1 cellular context compared by ENCODE assay signal in genomic region chr12:26768611-26769603, GRCh38.
A peak's percentile ranks its signal among the peaks of the same experiment; 100 is the strongest.
TF ChIP-seq lines count a peak whose summit lies in the region.

No MANE protein-coding gene starts in this region.

TF ChIP-seq in HepG2, 621 proteins besides CTCF, POLR2A, EP300 and RAD21 (continued from another document and continues in another):
- TF ChIP-seq SNAPC4 (CRISPR knock-in tag; IDR thresholded peaks at IDR 0.05) (0 out of 2 replicates have a peak, but pooled peaks have one; percentile 57), ZNF670 (CRISPR knock-in tag; IDR thresholded peaks at IDR 0.05; ENCODE audit: borderline replicate concordance) (peak; percentile 87; the same call in 1 of the 2 replicates), SALL1 (CRISPR knock-in tag; IDR thresholded peaks at IDR 0.05) (peak; percentile 92), ZNF790 (CRISPR knock-in tag; IDR thresholded peaks at IDR 0.05; ENCODE audit: borderline replicate concordance) (no peak), KDM5B (CRISPR knock-in tag; IDR thresholded peaks at IDR 0.05; ENCODE audit: borderline replicate concordance) (no peak), ZKSCAN5 (CRISPR knock-in tag; IDR thresholded peaks at IDR 0.05) (no peak), ZNF747 (CRISPR knock-in tag; IDR thresholded peaks at IDR 0.05; ENCODE audit: borderline replicate concordance) (peak; percentile 74; the same call in 1 of the 2 replicates), ZNF550 (CRISPR knock-in tag; IDR thresholded peaks at IDR 0.05; ENCODE audit: borderline replicate concordance) (no peak), HNF4A (CRISPR knock-in tag; IDR thresholded peaks at IDR 0.05) (peak; percentile 89), ZNF644 (CRISPR knock-in tag; IDR thresholded peaks at IDR 0.05; ENCODE audit: low read depth) (peak; percentile 93), ISL2 (CRISPR knock-in tag; IDR thresholded peaks at IDR 0.05) (peak; percentile 100), ZNF678 (CRISPR knock-in tag; IDR thresholded peaks at IDR 0.05) (no peak), GFI1 (CRISPR knock-in tag; IDR thresholded peaks at IDR 0.05; ENCODE audit: borderline replicate concordance) (peak; percentile 98), YY1 (IDR thresholded peaks at IDR 0.05; ENCODE audit: insufficient read depth, insufficient replicate concordance, low read depth, low read length) (no peak), ZBTB7A (CRISPR knock-in tag; IDR thresholded peaks at IDR 0.05) (no peak; the same call in 1 of the 2 replicates), FOXO1 (CRISPR knock-in tag; IDR thresholded peaks at IDR 0.05) (peak; percentile 99), HMG20A (CRISPR knock-in tag; IDR thresholded peaks at IDR 0.05; ENCODE audit: borderline replicate concordance) (peak; percentile 100), ZFP36 (IDR thresholded peaks at IDR 0.05; ENCODE audit: borderline replicate concordance, low read depth, low read length, partially characterized antibody) (peak; percentile 88), JARID2 (CRISPR knock-in tag; IDR thresholded peaks at IDR 0.05; ENCODE audit: insufficient replicate concordance) (no peak), TMF1 (CRISPR knock-in tag; IDR thresholded peaks at IDR 0.05; ENCODE audit: low read depth) (peak; percentile 61; the same call in 1 of the 2 replicates), HNRNPLL (IDR thresholded peaks at IDR 0.05; ENCODE audit: low read depth, low read length, poor library complexity, severe bottlenecking) (no peak), ZNF274 (CRISPR knock-in tag; IDR thresholded peaks at IDR 0.05) (no peak), SOX6 (IDR thresholded peaks at IDR 0.05) (no peak), SOX6 (CRISPR knock-in tag; IDR thresholded peaks at IDR 0.05) (peak; percentile 98), ZBTB46 (CRISPR knock-in tag; IDR thresholded peaks at IDR 0.05; ENCODE audit: borderline replicate concordance) (no peak), ZNF563 (CRISPR knock-in tag; IDR thresholded peaks at IDR 0.05) (no peak), DNMT1 (CRISPR knock-in tag; IDR thresholded peaks at IDR 0.05) (no peak), IRX3 (CRISPR knock-in tag; IDR thresholded peaks at IDR 0.05; ENCODE audit: borderline replicate concordance, low read depth) (no peak), TBX2 (CRISPR knock-in tag; IDR thresholded peaks at IDR 0.05; ENCODE audit: borderline replicate concordance) (peak; percentile 99), ZNF776 (CRISPR knock-in tag; IDR thresholded peaks at IDR 0.05) (no peak), ZBTB10 (CRISPR knock-in tag; IDR thresholded peaks at IDR 0.05; ENCODE audit: borderline replicate concordance) (no peak), BCL6 (CRISPR knock-in tag; IDR thresholded peaks at IDR 0.05) (peak; percentile 99), SNAPC2 (CRISPR knock-in tag; IDR thresholded peaks at IDR 0.05) (peak; percentile 92), ZNF800 (CRISPR knock-in tag; IDR thresholded peaks at IDR 0.05) (no peak), ZNF10 (CRISPR knock-in tag; IDR thresholded peaks at IDR 0.05; ENCODE audit: borderline replicate concordance, low read depth) (no peak), FIP1L1 (IDR thresholded peaks at IDR 0.05; ENCODE audit: borderline replicate concordance, insufficient read depth, low read depth, low read length) (no peak), ZBTB34 (CRISPR knock-in tag; IDR thresholded peaks at IDR 0.05) (peak; percentile 81; the same call in 1 of the 2 replicates), SATB2 (CRISPR knock-in tag; IDR thresholded peaks at IDR 0.05) (0 out of 2 replicates have a peak, but pooled peaks have one; percentile 18), ZNF446 (CRISPR knock-in tag; IDR thresholded peaks at IDR 0.05) (no peak), FOXK2 (IDR thresholded peaks at IDR 0.05) (peak; percentile 93), THAP11 (CRISPR knock-in tag; IDR thresholded peaks at IDR 0.05) (peak; percentile 72), KDM3A (CRISPR knock-in tag; IDR thresholded peaks at IDR 0.05; ENCODE audit: low read depth) (peak; percentile 69; the same call in 1 of the 2 replicates), GATAD1 (CRISPR knock-in tag; IDR thresholded peaks at IDR 0.05) (peak; percentile 74), ZNF737 (CRISPR knock-in tag; IDR thresholded peaks at IDR 0.05; ENCODE audit: borderline replicate concordance) (no peak), ZNF230 (CRISPR knock-in tag; IDR thresholded peaks at IDR 0.05) (no peak), HNRNPH1 (optimal IDR thresholded peaks at IDR 0.05; ENCODE audit: low read depth, low read length) (no peak)
- TF ChIP-seq, protein P1, sequence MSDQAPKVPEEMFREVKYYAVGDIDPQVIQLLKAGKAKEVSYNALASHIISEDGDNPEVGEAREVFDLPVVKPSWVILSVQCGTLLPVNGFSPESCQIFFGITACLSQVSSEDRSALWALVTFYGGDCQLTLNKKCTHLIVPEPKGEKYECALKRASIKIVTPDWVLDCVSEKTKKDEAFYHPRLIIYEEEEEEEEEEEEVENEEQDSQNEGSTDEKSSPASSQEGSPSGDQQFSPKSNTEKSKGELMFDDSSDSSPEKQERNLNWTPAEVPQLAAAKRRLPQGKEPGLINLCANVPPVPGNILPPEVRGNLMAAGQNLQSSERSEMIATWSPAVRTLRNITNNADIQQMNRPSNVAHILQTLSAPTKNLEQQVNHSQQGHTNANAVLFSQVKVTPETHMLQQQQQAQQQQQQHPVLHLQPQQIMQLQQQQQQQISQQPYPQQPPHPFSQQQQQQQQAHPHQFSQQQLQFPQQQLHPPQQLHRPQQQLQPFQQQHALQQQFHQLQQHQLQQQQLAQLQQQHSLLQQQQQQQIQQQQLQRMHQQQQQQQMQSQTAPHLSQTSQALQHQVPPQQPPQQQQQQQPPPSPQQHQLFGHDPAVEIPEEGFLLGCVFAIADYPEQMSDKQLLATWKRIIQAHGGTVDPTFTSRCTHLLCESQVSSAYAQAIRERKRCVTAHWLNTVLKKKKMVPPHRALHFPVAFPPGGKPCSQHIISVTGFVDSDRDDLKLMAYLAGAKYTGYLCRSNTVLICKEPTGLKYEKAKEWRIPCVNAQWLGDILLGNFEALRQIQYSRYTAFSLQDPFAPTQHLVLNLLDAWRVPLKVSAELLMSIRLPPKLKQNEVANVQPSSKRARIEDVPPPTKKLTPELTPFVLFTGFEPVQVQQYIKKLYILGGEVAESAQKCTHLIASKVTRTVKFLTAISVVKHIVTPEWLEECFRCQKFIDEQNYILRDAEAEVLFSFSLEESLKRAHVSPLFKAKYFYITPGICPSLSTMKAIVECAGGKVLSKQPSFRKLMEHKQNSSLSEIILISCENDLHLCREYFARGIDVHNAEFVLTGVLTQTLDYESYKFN (CRISPR knock-in tag; conservative IDR thresholded peaks at IDR 0.05), result peak; percentile 98
- TF ChIP-seq, protein P2, sequence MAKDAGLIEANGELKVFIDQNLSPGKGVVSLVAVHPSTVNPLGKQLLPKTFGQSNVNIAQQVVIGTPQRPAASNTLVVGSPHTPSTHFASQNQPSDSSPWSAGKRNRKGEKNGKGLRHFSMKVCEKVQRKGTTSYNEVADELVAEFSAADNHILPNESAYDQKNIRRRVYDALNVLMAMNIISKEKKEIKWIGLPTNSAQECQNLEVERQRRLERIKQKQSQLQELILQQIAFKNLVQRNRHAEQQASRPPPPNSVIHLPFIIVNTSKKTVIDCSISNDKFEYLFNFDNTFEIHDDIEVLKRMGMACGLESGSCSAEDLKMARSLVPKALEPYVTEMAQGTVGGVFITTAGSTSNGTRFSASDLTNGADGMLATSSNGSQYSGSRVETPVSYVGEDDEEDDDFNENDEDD (CRISPR knock-in tag; IDR thresholded peaks at IDR 0.05; ENCODE audit: borderline replicate concordance), result no peak
- TF ChIP-seq, protein P3, sequence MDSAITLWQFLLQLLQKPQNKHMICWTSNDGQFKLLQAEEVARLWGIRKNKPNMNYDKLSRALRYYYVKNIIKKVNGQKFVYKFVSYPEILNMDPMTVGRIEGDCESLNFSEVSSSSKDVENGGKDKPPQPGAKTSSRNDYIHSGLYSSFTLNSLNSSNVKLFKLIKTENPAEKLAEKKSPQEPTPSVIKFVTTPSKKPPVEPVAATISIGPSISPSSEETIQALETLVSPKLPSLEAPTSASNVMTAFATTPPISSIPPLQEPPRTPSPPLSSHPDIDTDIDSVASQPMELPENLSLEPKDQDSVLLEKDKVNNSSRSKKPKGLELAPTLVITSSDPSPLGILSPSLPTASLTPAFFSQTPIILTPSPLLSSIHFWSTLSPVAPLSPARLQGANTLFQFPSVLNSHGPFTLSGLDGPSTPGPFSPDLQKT (CRISPR knock-in tag; IDR thresholded peaks at IDR 0.05; ENCODE audit: borderline replicate concordance), result no peak
